ENCODE assay signal across 12 cellular contexts in genomic region chr17:30819941-30820705, GRCh38. TPM values are rescaled to one million over a fixed set of nuclear protein-coding genes. Genes with fewer than 3 reads are reported as not detected.
DNase-seq lines count a peak whose midpoint lies in the region; ATAC-seq and TF ChIP-seq lines count a peak whose summit lies in the region.
"Had no signal": no experiment of that assay in that cellular context is flagged by ENCODE, and none has a peak within 500 bp of the region (broad histone marks: within the 10 kb centered on the region; RNA-seq: fewer than 3 reads in every experiment).

No MANE protein-coding gene starts in this region.

- peak overlapping the region; percentile 99 for H3K4me3 Mint-ChIP-seq in T-helper 17 cell
- H3K4me3 Mint-ChIP-seq in stimulated activated naive CD8-positive, alpha-beta T cell treated with anti-CD3 and anti-CD28 coated beads, Interleukin-15, amount 100 ng/mL, for 72 hours = peak overlapping the region; percentile 94 to 95

- peaks cover 40% of the 10 kb centered on the region for H3K4me1 Mint-ChIP-seq in T-helper 17 cell
- H3K4me1 Mint-ChIP-seq in stimulated activated naive CD8-positive, alpha-beta T cell treated with anti-CD3 and anti-CD28 coated beads, Interleukin-15, amount 100 ng/mL, for 72 hours = peaks cover 60% of the 10 kb centered on the region

- H3K36me3 ChIP-seq in sigmoid colon = no peaks in the 10 kb centered on the region
- H3K36me3 ChIP-seq: ovary had no signal

- H3K27me3 ChIP-seq in sigmoid colon = no peaks in the 10 kb centered on the region
- H3K27me3 ChIP-seq: ovary had no signal

- peaks cover 7% of the 10 kb centered on the region for H3K36me3 Mint-ChIP-seq in T-helper 17 cell (ENCODE audit: low read depth)

- no peaks in the 10 kb centered on the region for H3K9me3 Mint-ChIP-seq in stimulated activated naive CD8-positive, alpha-beta T cell treated with anti-CD3 and anti-CD28 coated beads, Interleukin-15, amount 100 ng/mL, for 72 hours

- intact Hi-C loops in sigmoid colon (cut with DNase I) = loop anchor here (10.0 kb wide), 1 partner anchor 105 kb away; no protein-coding TSS in a partner anchor

- H3K27me3 Mint-ChIP-seq in T-helper 17 cell = no peaks in the 10 kb centered on the region
- no peaks in the 10 kb centered on the region for H3K27me3 Mint-ChIP-seq in stimulated activated naive CD8-positive, alpha-beta T cell treated with anti-CD3 and anti-CD28 coated beads, Interleukin-15, amount 100 ng/mL, for 72 hours

- TF ChIP-seq CTCF in fibroblast of pulmonary artery (IDR thresholded peaks at IDR 0.05; ENCODE audit: low read length, missing control alignments) = no peak
- no peak for TF ChIP-seq CTCF in sigmoid colon (IDR thresholded peaks at IDR 0.05)

- H3K27ac Mint-ChIP-seq in T-helper 17 cell = peak overlapping the region; percentile 98
- H3K27ac Mint-ChIP-seq in stimulated activated naive CD8-positive, alpha-beta T cell treated with anti-CD3 and anti-CD28 coated beads, Interleukin-15, amount 100 ng/mL, for 72 hours = peak overlapping the region; percentile 95 to 96

- H3K9me3 ChIP-seq in T-helper 17 cell (ENCODE audit: control insufficient read depth, low read length, poor library complexity, severe bottlenecking) = no peaks in the 10 kb centered on the region
- no peaks in the 10 kb centered on the region for H3K9me3 ChIP-seq in sigmoid colon
- H3K9me3 ChIP-seq: ovary had no signal

- TF ChIP-seq POLR2A in sigmoid colon (IDR thresholded peaks at IDR 0.05) = no peak

- ATAC-seq in T-helper 17 cell (no peak), HG03196 (IDR thresholded peaks at IDR 0.05; ENCODE audit: unreplicated experiment) (no peak), HG03469 (IDR thresholded peaks at IDR 0.05; ENCODE audit: unreplicated experiment) (no peak)
- ATAC-seq in stimulated activated naive CD8-positive, alpha-beta T cell treated with anti-CD3 and anti-CD28 coated beads, Interleukin-15, amount 100 ng/mL, for 72 hours = no peak
- ATAC-seq: SK-N-SH treated with all-trans-retinoic acid at 6 μM for 48 hours had no signal

- no peak for TF ChIP-seq EP300 in sigmoid colon (IDR thresholded peaks at IDR 0.05)

- peak; percentile 56 for DNase-seq in activated CD8-positive, alpha-beta memory T cell treated with anti-CD3 and anti-CD28 coated beads for 24 hours
- DNase-seq in activated CD8-positive, alpha-beta memory T cell treated with anti-CD3 and anti-CD28 coated beads, Interleukin-2, amount 50 U/mL, for 4 hours = no peak
- DNase-seq in T-helper 17 cell (no peak), fibroblast of pulmonary artery (ENCODE audit: low read depth) (peak; percentile 55), sigmoid colon (no peak)
- DNase-seq in stimulated activated naive CD8-positive, alpha-beta T cell treated with anti-CD3 and anti-CD28 coated beads, Interleukin-15, amount 100 ng/mL, for 72 hours = no peak
- DNase-seq: activated gamma-delta T cell, NCI-H510A, ovary had no signal

- peak overlapping the region in 2 of 4 donors; percentile 1 to 28 for H3K27ac ChIP-seq in sigmoid colon
- H3K27ac ChIP-seq: ovary had no signal

- H3K4me3 ChIP-seq in fibroblast of pulmonary artery (replicated peaks; ENCODE audit: low read depth, low read length) (no peak overlapping the region), sigmoid colon (no peak overlapping the region)
- H3K4me3 ChIP-seq: ovary had no signal

- 60 to 86% methylated on average over 8 of the region's 8 CpGs for WGBS in sigmoid colon, 2 donors

- H3K4me1 ChIP-seq in sigmoid colon = peaks cover 0 to 26% (median 14%) of the 10 kb centered on the region in 4 donors

RNA-seq across cellular contexts. Expression of gene CRLF3, which starts 4.4 kb away (rescaled TPM):
- total RNA-seq in T-helper 17 cell (10 to 100 TPM; 46.1 to 46.7 TPM), sigmoid colon (10 to 100 TPM in 2 of 4 donors, 1 to 10 TPM in 2; 7.2 to 11.4 (median 9.8) TPM)
- polyA plus RNA-seq in sigmoid colon = 10 to 100 TPM; 10.8 to 17.4 (median 12.9) TPM

RNA-seq across cellular contexts. Expression of gene ATAD5, which starts 11.6 kb away (rescaled TPM):
- total RNA-seq in T-helper 17 cell = 1 to 10 TPM; 2.7 to 4.2 TPM
- total RNA-seq in sigmoid colon = 1 to 10 TPM in 2 of 4 donors, under 1 TPM in 2; 0.71 to 1.7 (median 1.0) TPM
- 1 to 10 TPM in 1 of 3 donors, under 1 TPM in 2; 0.46 to 1.7 (median 0.60) TPM for polyA plus RNA-seq in sigmoid colon

Comparison
In these comparisons a context has a peak if more than half of its experiments do, and no peak if none do; other contexts are left out.
1. DNase-seq: peak in activated CD8-positive, alpha-beta memory T cell treated with anti-CD3 and anti-CD28 coated beads for 24 hours (single experiment) and fibroblast of pulmonary artery (single experiment); none in activated CD8-positive, alpha-beta memory T cell treated with anti-CD3 and anti-CD28 coated beads, Interleukin-2, amount 50 U/mL, for 4 hours (single experiment), T-helper 17 cell (0 of 3), stimulated activated naive CD8-positive, alpha-beta T cell treated with anti-CD3 and anti-CD28 coated beads, Interleukin-15, amount 100 ng/mL, for 72 hours (0 of 2) and sigmoid colon (single experiment).